In genomic region chr11:75403037-75403436, GRCh38 we compare ENCODE assay signal across 1 cellular context.
TF ChIP-seq lines count a peak whose summit lies in the region.

No MANE protein-coding gene starts in this region.

TF ChIP-seq in H1, 55 proteins besides CTCF, POLR2A, EP300 and RAD21:
- TF ChIP-seq E2F6 (IDR thresholded peaks at IDR 0.05) (no peak), POLR2AphosphoS5 (IDR thresholded peaks at IDR 0.05; ENCODE audit: low read depth, low read length) (peak; percentile 65)
